8 cellular contexts compared by ENCODE assay signal in the genomic region with DNA sequence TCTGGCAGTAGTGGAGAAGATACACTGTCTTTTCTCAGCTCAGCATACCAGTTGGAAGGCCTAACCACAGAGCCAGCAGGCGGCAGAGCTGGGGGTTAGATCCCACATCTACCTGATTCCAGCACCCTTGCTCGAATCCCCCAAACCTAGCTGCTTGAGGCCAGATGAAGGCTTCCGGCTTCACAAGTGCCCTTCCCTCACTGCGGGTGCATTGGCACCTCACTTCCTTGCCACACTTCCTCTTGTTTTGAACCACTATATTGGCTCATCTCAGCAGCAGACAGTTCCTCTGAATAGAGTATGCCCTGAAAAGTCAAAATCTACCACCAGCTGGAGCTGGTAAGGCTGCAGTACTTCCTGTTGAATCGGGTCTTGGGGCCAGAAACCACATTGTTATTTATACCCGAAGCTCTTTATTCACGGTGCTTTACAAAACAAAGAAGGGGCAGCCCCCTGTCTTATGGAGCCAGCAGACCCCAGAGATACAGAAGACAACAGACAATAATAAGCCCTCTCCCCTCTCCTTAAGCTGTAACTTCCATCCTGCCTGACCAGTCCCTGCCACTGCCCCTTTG.
DNase-seq lines count a peak whose midpoint lies in the region; ATAC-seq, FAIRE-seq and TF ChIP-seq lines count a peak whose summit lies in the region.

No MANE protein-coding gene starts in this region.

- H3K4me1 ChIP-seq in OCI-LY1 (ENCODE audit: insufficient read depth, low read length, severe bottlenecking) (peaks cover 17% of the 10 kb centered on the region), mammary epithelial cell (ENCODE audit: insufficient read depth, low read length) (peaks cover 7% of the 10 kb centered on the region)

- peak; percentile 91 for FAIRE-seq in GM12891 (lab: Jason Lieb, UNC)

- dilution Hi-C loops in mammary epithelial cell (cut with HindIII; ENCODE audit: low sequenced_read_pairs), result no loop called here

- H3K27me3 Mint-ChIP-seq in activated T-helper 2 cell treated with anti-CD3 and anti-CD28 coated beads, Interferon-gamma antibody, Interleukin-2, Interleukin-4, amounts not matched to agents 10 μg/mL and 5 μg/mL and 100 μg/mL, durations not matched to agents 14 hours and 24 hours and 36 hours (ENCODE audit: low read depth), result no peaks in the 10 kb centered on the region
- no peaks in the 10 kb centered on the region for H3K27me3 Mint-ChIP-seq in stimulated activated naive CD8-positive, alpha-beta T cell treated with anti-CD3 and anti-CD28 coated beads, Interleukin-15, Interleukin-2, amounts not matched to agents 100 ng/mL and 50 ng/mL, for 24 hours

- intact Hi-C loops in activated T-helper 2 cell treated with anti-CD3 and anti-CD28 coated beads, Interferon-gamma antibody, Interleukin-2, Interleukin-4, amounts not matched to agents 10 μg/mL and 5 μg/mL and 100 μg/mL, durations not matched to agents 14 hours and 24 hours and 36 hours (cut with micrococcal nuclease), result loop anchor here (1.0 to 2.0 kb wide), 7 partner anchors 14 to 100 kb away; no protein-coding TSS in a partner anchor
- intact Hi-C loops in mammary epithelial cell (cut with micrococcal nuclease), result no loop called here

- in situ Hi-C loops in mammary epithelial cell (cut with MboI; ENCODE audit: low sequenced_read_pairs in 2 of 2), result no loop called here

- peaks cover 8% of the 10 kb centered on the region for H3K36me3 Mint-ChIP-seq in activated T-helper 2 cell treated with anti-CD3 and anti-CD28 coated beads, Interferon-gamma antibody, Interleukin-2, Interleukin-4, amounts not matched to agents 10 μg/mL and 5 μg/mL and 100 μg/mL, durations not matched to agents 14 hours and 24 hours and 36 hours (ENCODE audit: low read depth)
- no peaks in the 10 kb centered on the region for H3K36me3 Mint-ChIP-seq in stimulated activated naive CD8-positive, alpha-beta T cell treated with anti-CD3 and anti-CD28 coated beads, Interleukin-15, Interleukin-2, amounts not matched to agents 100 ng/mL and 50 ng/mL, for 24 hours (ENCODE audit: low read depth)

- H2AFZ ChIP-seq in OCI-LY1 (ENCODE audit: low read length) (peak overlapping the region; percentile 39; the same call in 1 of the 2 replicates), mammary epithelial cell (ENCODE audit: low read depth, low read length) (no peak overlapping the region)

- peaks cover 64% of the 10 kb centered on the region for H3K4me1 Mint-ChIP-seq in activated T-helper 2 cell treated with anti-CD3 and anti-CD28 coated beads, Interferon-gamma antibody, Interleukin-2, Interleukin-4, amounts not matched to agents 10 μg/mL and 5 μg/mL and 100 μg/mL, durations not matched to agents 14 hours and 24 hours and 36 hours (ENCODE audit: low read depth)
- peaks cover 78% of the 10 kb centered on the region for H3K4me1 Mint-ChIP-seq in stimulated activated naive CD8-positive, alpha-beta T cell treated with anti-CD3 and anti-CD28 coated beads, Interleukin-15, Interleukin-2, amounts not matched to agents 100 ng/mL and 50 ng/mL, for 24 hours (ENCODE audit: low read depth)

- H3K27me3 ChIP-seq in OCI-LY1 (ENCODE audit: insufficient read depth, low read length) (no peaks in the 10 kb centered on the region), mammary epithelial cell (ENCODE audit: insufficient read depth, low read length) (no peaks in the 10 kb centered on the region)

- H3K4me2 ChIP-seq in OCI-LY1 (ENCODE audit: low read length) (peak overlapping the region; percentile 4; the same call in 1 of the 2 replicates), mammary epithelial cell (ENCODE audit: insufficient read depth, low read depth, low read length) (no peak overlapping the region)

- H3K36me3 ChIP-seq in OCI-LY1 (ENCODE audit: insufficient read depth, low read length) (no peaks in the 10 kb centered on the region), mammary epithelial cell (ENCODE audit: insufficient read depth, low read length) (no peaks in the 10 kb centered on the region)

- 83% methylated on average over 7 of the region's 7 CpGs for WGBS in mammary epithelial cell (ENCODE audit: low coverage, missing lambda C conversion rate)

- no peak for TF ChIP-seq POLR2A in GM12891 (IDR thresholded peaks at IDR 0.05; ENCODE audit: low read depth, low read length)

- no TSS peak for BruUV-seq in mammary epithelial cell (replicated peaks; lab: Mats Ljungman, UMichigan)

- no peaks in the 10 kb centered on the region for H3F3A ChIP-seq in OCI-LY1 (ENCODE audit: insufficient read depth, low read length)

- H3K4me3 ChIP-seq in OCI-LY1 (ENCODE audit: low read depth, low read length, poor library complexity, severe bottlenecking) (no peak overlapping the region), mammary epithelial cell (replicated peaks in 1 of 3; ENCODE audit: insufficient read depth in 1 of 3, low read depth in 2 of 3, low read length in 3 of 3) (no peak overlapping the region)

- H3K79me2 ChIP-seq in OCI-LY1 (ENCODE audit: insufficient read depth, low read length) (no peaks in the 10 kb centered on the region), mammary epithelial cell (ENCODE audit: insufficient read depth, low read length) (no peaks in the 10 kb centered on the region)

- H3K9me3 ChIP-seq in OCI-LY1 (ENCODE audit: low read length) (no peaks in the 10 kb centered on the region), mammary epithelial cell (replicated peaks; ENCODE audit: insufficient read depth, low read length) (no peaks in the 10 kb centered on the region)

- DNase-seq in GM12891 (ENCODE audit: insufficient read length, low spot score) (peak; percentile 18), left lobe of liver (ENCODE audit: low spot score) (no peak), AG20443 (ENCODE audit: low spot score) (no peak), mammary epithelial cell (no peak)
- DNase-seq in activated T-helper 2 cell treated with anti-CD3 and anti-CD28 coated beads, Interferon-gamma antibody, Interleukin-2, Interleukin-4, amounts not matched to agents 10 μg/mL and 5 μg/mL and 100 μg/mL, durations not matched to agents 14 hours and 24 hours and 36 hours (ENCODE audit: low spot score), result peak; percentile 67

- ATAC-seq in HG02678 (IDR thresholded peaks at IDR 0.05; ENCODE audit: unreplicated experiment) (peak; percentile 76), left lobe of liver (peak; percentile 38)

- H3K9ac ChIP-seq in OCI-LY1 (ENCODE audit: low read length) (no peak overlapping the region), mammary epithelial cell (ENCODE audit: insufficient read depth, low read length) (no peak overlapping the region)

- TF ChIP-seq CTCF in OCI-LY1 (IDR thresholded peaks at IDR 0.05; ENCODE audit: low read length), result no peak
- TF ChIP-seq CTCF in mammary epithelial cell (conservative IDR thresholded peaks at IDR 0.05 in 1 of 2, IDR thresholded peaks at IDR 0.05 in 1 of 2; ENCODE audit: extremely low read depth in 1 of 2, insufficient read depth in 1 of 2, low read depth in 1 of 2, low read length in 2 of 2), result no peak

- no peak overlapping the region for H3K27ac ChIP-seq in OCI-LY1 (ENCODE audit: low read depth, low read length, poor library complexity, severe bottlenecking)
- H3K27ac ChIP-seq in mammary epithelial cell (ENCODE audit: insufficient read depth, low read depth, low read length), result no peak overlapping the region

- H3K27ac Mint-ChIP-seq in activated T-helper 2 cell treated with anti-CD3 and anti-CD28 coated beads, Interferon-gamma antibody, Interleukin-2, Interleukin-4, amounts not matched to agents 10 μg/mL and 5 μg/mL and 100 μg/mL, durations not matched to agents 14 hours and 24 hours and 36 hours, result peak overlapping the region; percentile 96
- peak overlapping the region; percentile 97 for H3K27ac Mint-ChIP-seq in stimulated activated naive CD8-positive, alpha-beta T cell treated with anti-CD3 and anti-CD28 coated beads, Interleukin-15, Interleukin-2, amounts not matched to agents 100 ng/mL and 50 ng/mL, for 24 hours

- CTCF ChIA-PET in mammary epithelial cell (lab: Charles Lee; ENCODE audit: low non-redundant PET), result no interaction called here

- H3K9me2 ChIP-seq in OCI-LY1 (ENCODE audit: low read depth, low read length), result no peaks in the 10 kb centered on the region

- peak overlapping the region; percentile 54 for H3K4me3 Mint-ChIP-seq in activated T-helper 2 cell treated with anti-CD3 and anti-CD28 coated beads, Interferon-gamma antibody, Interleukin-2, Interleukin-4, amounts not matched to agents 10 μg/mL and 5 μg/mL and 100 μg/mL, durations not matched to agents 14 hours and 24 hours and 36 hours (ENCODE audit: low read depth)
- peak overlapping the region; percentile 68 for H3K4me3 Mint-ChIP-seq in stimulated activated naive CD8-positive, alpha-beta T cell treated with anti-CD3 and anti-CD28 coated beads, Interleukin-15, Interleukin-2, amounts not matched to agents 100 ng/mL and 50 ng/mL, for 24 hours

- peaks cover 12% of the 10 kb centered on the region for H3K9me3 Mint-ChIP-seq in activated T-helper 2 cell treated with anti-CD3 and anti-CD28 coated beads, Interferon-gamma antibody, Interleukin-2, Interleukin-4, amounts not matched to agents 10 μg/mL and 5 μg/mL and 100 μg/mL, durations not matched to agents 14 hours and 24 hours and 36 hours
- peaks cover 6% of the 10 kb centered on the region for H3K9me3 Mint-ChIP-seq in stimulated activated naive CD8-positive, alpha-beta T cell treated with anti-CD3 and anti-CD28 coated beads, Interleukin-15, Interleukin-2, amounts not matched to agents 100 ng/mL and 50 ng/mL, for 24 hours

- H4K20me1 ChIP-seq in OCI-LY1 (ENCODE audit: insufficient read depth, low read length) (no peaks in the 10 kb centered on the region), mammary epithelial cell (ENCODE audit: insufficient read depth, low read length) (no peaks in the 10 kb centered on the region)

TF ChIP-seq in GM12891, 5 proteins besides CTCF, POLR2A, EP300 and RAD21:
- TF ChIP-seq SPI1 (IDR thresholded peaks at IDR 0.05; ENCODE audit: low read depth, low read length), result peak; percentile 76
- no peak for TF ChIP-seq POLR2AphosphoS5 (IDR thresholded peaks at IDR 0.05; ENCODE audit: low read depth, low read length)

Comparison
In these comparisons a context has a peak if more than half of its experiments do, and no peak if none do; other contexts are left out.
1. DNase-seq: peak in GM12891 (single experiment) and activated T-helper 2 cell treated with anti-CD3 and anti-CD28 coated beads, Interferon-gamma antibody, Interleukin-2, Interleukin-4, amounts not matched to agents 10 μg/mL and 5 μg/mL and 100 μg/mL, durations not matched to agents 14 hours and 24 hours and 36 hours (single experiment); none in left lobe of liver (single experiment), AG20443 (single experiment) and mammary epithelial cell (single experiment).